In the genomic region with DNA sequence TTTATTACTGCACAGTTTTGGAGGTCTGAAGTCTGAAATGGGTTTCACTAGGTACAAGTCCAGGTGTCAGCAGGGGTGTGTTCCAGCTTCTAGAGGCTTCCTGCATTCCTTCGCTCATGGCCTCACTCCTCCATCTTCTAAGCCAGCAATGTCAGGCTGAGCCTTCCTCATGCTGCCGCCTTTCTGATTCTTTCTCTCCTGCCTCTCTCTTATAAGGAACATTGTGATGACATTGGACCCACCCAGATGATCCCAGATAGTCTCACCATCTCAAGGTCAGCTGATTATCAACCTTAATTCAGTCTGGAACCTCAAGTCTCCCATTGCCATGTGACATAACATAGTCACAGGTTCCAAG, we compare ENCODE assay signal across 8 cellular contexts.
DNase-seq lines count a peak whose midpoint lies in the region; ATAC-seq and TF ChIP-seq lines count a peak whose summit lies in the region.

No MANE protein-coding gene starts in this region.

- peak overlapping the region; percentile 3 for H3K27ac ChIP-seq in right cardiac atrium (ENCODE audit: low read length)
- peak overlapping the region in 3 of 4 donors; percentile 1 to 47 (median 22) for H3K27ac ChIP-seq in Peyer's patch
- peak overlapping the region; percentile 52 for H3K27ac ChIP-seq in foreskin keratinocyte
- H3K27ac ChIP-seq in urinary bladder (ENCODE audit: low read depth), result peak overlapping the region; percentile 53
- H3K27ac ChIP-seq in esophagus squamous epithelium, result peak overlapping the region in 2 of 4 donors; percentile 53 to 59

- TF ChIP-seq CTCF in Peyer's patch (IDR thresholded peaks at IDR 0.05) (no peak), foreskin keratinocyte (conservative IDR thresholded peaks at IDR 0.05) (no peak), foreskin fibroblast (IDR thresholded peaks at IDR 0.05; ENCODE audit: low read depth, low read length) (no peak), esophagus squamous epithelium (IDR thresholded peaks at IDR 0.05) (no peak)

- H3K4me3 ChIP-seq in right cardiac atrium (ENCODE audit: low read length) (no peak overlapping the region), Peyer's patch (no peak overlapping the region), urinary bladder (ENCODE audit: low read depth, low read length) (no peak overlapping the region), foreskin fibroblast (ENCODE audit: low read depth in 1 of 2, low read length in 2 of 2) (no peak overlapping the region), esophagus squamous epithelium (no peak overlapping the region)

- H3K27me3 ChIP-seq in right cardiac atrium (ENCODE audit: control insufficient read depth, insufficient read depth) (no peaks in the 10 kb centered on the region), Peyer's patch (no peaks in the 10 kb centered on the region), foreskin keratinocyte (no peaks in the 10 kb centered on the region), esophagus squamous epithelium (no peaks in the 10 kb centered on the region)

- H3K4me1 ChIP-seq in right cardiac atrium (ENCODE audit: control insufficient read depth, insufficient read depth, low read length) (peaks cover 3% of the 10 kb centered on the region), Peyer's patch (no peaks in the 10 kb centered on the region), foreskin keratinocyte (peaks cover 9% of the 10 kb centered on the region), urinary bladder (ENCODE audit: insufficient read depth) (no peaks in the 10 kb centered on the region), esophagus squamous epithelium (peaks cover 0 to 11% (median 6%) of the 10 kb centered on the region in 3 donors)

- TF ChIP-seq POLR2A in Peyer's patch (IDR thresholded peaks at IDR 0.05) (no peak), esophagus squamous epithelium (IDR thresholded peaks at IDR 0.05) (no peak)

- 92% methylated on average over 2 of the region's 2 CpGs for WGBS in right cardiac atrium
- 92% methylated on average over 2 of the region's 2 CpGs for whole genome bisulfite sequencing in urinary bladder
- WGBS in esophagus squamous epithelium, 2 donors, result 67 to 91% methylated on average over 1 to 2 of the region's 2 CpGs

- H3K36me3 ChIP-seq in Peyer's patch (no peaks in the 10 kb centered on the region), urinary bladder (ENCODE audit: insufficient read depth) (no peaks in the 10 kb centered on the region), esophagus squamous epithelium (no peaks in the 10 kb centered on the region)

- ATAC-seq in right cardiac atrium (no peak), Right ventricle myocardium inferior (no peak), foreskin keratinocyte (no peak)

- intact Hi-C loops in right cardiac atrium (cut with DNase I) (no loop called here), Right ventricle myocardium inferior (cut with DNase I) (no loop called here), esophagus squamous epithelium (cut with DNase I) (no loop called here)

- DNase-seq in right cardiac atrium, result no peak
- DNase-seq in Right ventricle myocardium inferior (ENCODE audit: missing footprints), result no peak
- no peak for DNase-seq in Peyer's patch
- DNase-seq in foreskin keratinocyte, result no peak
- no peak for DNase-seq in foreskin fibroblast
- no peak for DNase-seq in HUDEP-2 (lab: John Stamatoyannopoulos, UW; ENCODE audit: unreplicated experiment in 76 of 76)
- DNase-seq in esophagus squamous epithelium (lab: John Stamatoyannopoulos, UW), result no peak

- H3K9me3 ChIP-seq in right cardiac atrium (ENCODE audit: control insufficient read depth, low read length) (no peaks in the 10 kb centered on the region), Peyer's patch (no peaks in the 10 kb centered on the region), esophagus squamous epithelium (no peaks in the 10 kb centered on the region)
